In genomic region chr4:168524006-168524405, GRCh38 we compare ENCODE assay signal across 12 cellular contexts. TPM values are rescaled to one million over a fixed set of nuclear protein-coding genes. Genes with fewer than 3 reads are reported as not detected.
A peak's percentile ranks its signal among the peaks of the same experiment; 100 is the strongest.
DNase-seq lines count a peak whose midpoint lies in the region; ATAC-seq and TF ChIP-seq lines count a peak whose summit lies in the region.
"Had no signal": no experiment of that assay in that cellular context is flagged by ENCODE, and none has a peak within 500 bp of the region (broad histone marks: within the 10 kb centered on the region; RNA-seq: fewer than 3 reads in every experiment).

No MANE protein-coding gene starts in this region.

- DNase-seq in BJ (ENCODE audit: low read depth) (peak; percentile 36), astrocyte of the hippocampus (ENCODE audit: low read depth, low spot score) (peak; percentile 67), kidney epithelial cell (ENCODE audit: low read depth) (peak; percentile 75), NCI-H748 treated with DMSO at 0.1 percent for 48 hours (lab: John Stamatoyannopoulos, UW) (no peak), anterior cingulate cortex (lab: John Stamatoyannopoulos, UW) (no peak), NCI-H146 treated with DMSO at 0.1 percent for 48 hours (lab: John Stamatoyannopoulos, UW; ENCODE audit: unreplicated experiment) (no peak)
- DNase-seq: activated CD4-positive, CD25-positive, alpha-beta regulatory T cell treated with anti-CD3 and anti-CD28 coated beads, Interleukin-2, amount 50 U/mL, for 72 hours; SIG-M5; stimulated activated CD4-positive, alpha-beta T cell treated with anti-CD3 and anti-CD28 coated beads, Interleukin-2, amount 100 ng/mL, for 24 hours had no signal

- TF ChIP-seq CTCF in BJ (IDR thresholded peaks at IDR 0.05; ENCODE audit: insufficient read depth, low read depth, low read length) (no peak), kidney epithelial cell (IDR thresholded peaks at IDR 0.05; ENCODE audit: insufficient read depth, low read length, poor library complexity, severe bottlenecking) (no peak)

- CTCF ChIA-PET in BJ (lab: Yijun Ruan, JAX): interaction anchor here (0.9 to 5.9 kb wide), 2 partner anchors 9 to 14 kb away, joined by 3 to 26 read pairs; no protein-coding TSS in a partner anchor

- POLR2A ChIA-PET in BJ (lab: Charles Lee): no interaction called here

- H3K27me3 ChIP-seq in BJ (ENCODE audit: control insufficient read depth, insufficient read depth, low read length) (no peaks in the 10 kb centered on the region), kidney epithelial cell (ENCODE audit: control insufficient read depth, insufficient read depth, low read length) (no peaks in the 10 kb centered on the region)

- H3K36me3 ChIP-seq in BJ (ENCODE audit: control insufficient read depth, insufficient read depth, low read length) (no peaks in the 10 kb centered on the region), kidney epithelial cell (ENCODE audit: control insufficient read depth, insufficient read depth, low read length) (no peaks in the 10 kb centered on the region)

- peak; percentile 67 for ATAC-seq in HG02981 (IDR thresholded peaks at IDR 0.05; ENCODE audit: unreplicated experiment)
- ATAC-seq in HG02588 (IDR thresholded peaks at IDR 0.05; ENCODE audit: unreplicated experiment): no peak
- ATAC-seq: activated T-helper 17 cell treated with anti-CD3 and anti-CD28 coated beads, Interleukin-2, amount 50 U/mL, for 72 hours had no signal

- H3K4me3 ChIP-seq in BJ (ENCODE audit: low read depth, low read length) (no peak overlapping the region), kidney epithelial cell (ENCODE audit: low read depth, low read length) (no peak overlapping the region)

RNA-seq across cellular contexts. Expression of gene PALLD, which starts 27.2 kb away (rescaled TPM):
- polyA plus RNA-seq in BJ (2011; rRNA removed): 24.9 and 30.3 TPM in 2 replicates
- polyA minus RNA-seq in BJ (2011; rRNA and poly(A)+ RNA removed): 35.7 and 68.2 TPM in 2 replicates
- 77.4 and 96.4 TPM in 2 replicates for total RNA-seq in kidney epithelial cell

RNA-seq across cellular contexts. Expression of gene DDX60L, which starts 43.7 kb away (rescaled TPM):
- polyA plus RNA-seq in BJ (2011; rRNA removed): 7.0 and 12.0 TPM in 2 replicates
- 8.9 and 16.5 TPM in 2 replicates for polyA minus RNA-seq in BJ (2011; rRNA and poly(A)+ RNA removed)
- total RNA-seq in kidney epithelial cell: 9.7 and 11.8 TPM in 2 replicates

Comparison
In these comparisons a context has a peak if more than half of its experiments do, and no peak if none do; other contexts are left out.
1. DNase-seq: peak in BJ (single experiment), astrocyte of the hippocampus (single experiment) and kidney epithelial cell (single experiment); none in NCI-H748 treated with DMSO at 0.1 percent for 48 hours (single experiment), anterior cingulate cortex (0 of 58) and NCI-H146 treated with DMSO at 0.1 percent for 48 hours (single experiment).